In the genomic region with DNA sequence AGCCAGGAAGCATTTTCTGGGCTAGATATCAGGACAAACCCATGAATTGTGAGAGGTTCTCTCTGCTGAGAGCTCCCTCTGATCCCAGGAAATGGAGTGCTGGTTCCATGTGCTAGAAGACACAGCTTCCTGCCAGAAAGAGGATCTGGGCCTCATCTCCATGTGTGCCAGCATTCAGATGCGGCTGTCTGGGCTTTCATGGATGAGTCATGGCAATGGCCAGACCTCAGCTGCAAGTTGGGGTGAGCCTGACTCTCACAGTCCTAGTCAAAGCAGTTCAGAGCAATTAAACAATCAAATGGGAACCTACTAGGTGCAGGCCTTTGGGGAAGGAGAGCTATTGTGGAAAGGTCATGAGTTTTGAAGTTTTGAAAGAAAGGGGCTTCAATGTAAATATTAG, we compare ENCODE assay signal across 1 cellular context.
TF ChIP-seq lines count a peak whose summit lies in the region.

No MANE protein-coding gene starts in this region.

TF ChIP-seq in K562, 482 proteins besides CTCF, POLR2A, EP300 and RAD21 (continued from another document):
- TF ChIP-seq, protein P1, sequence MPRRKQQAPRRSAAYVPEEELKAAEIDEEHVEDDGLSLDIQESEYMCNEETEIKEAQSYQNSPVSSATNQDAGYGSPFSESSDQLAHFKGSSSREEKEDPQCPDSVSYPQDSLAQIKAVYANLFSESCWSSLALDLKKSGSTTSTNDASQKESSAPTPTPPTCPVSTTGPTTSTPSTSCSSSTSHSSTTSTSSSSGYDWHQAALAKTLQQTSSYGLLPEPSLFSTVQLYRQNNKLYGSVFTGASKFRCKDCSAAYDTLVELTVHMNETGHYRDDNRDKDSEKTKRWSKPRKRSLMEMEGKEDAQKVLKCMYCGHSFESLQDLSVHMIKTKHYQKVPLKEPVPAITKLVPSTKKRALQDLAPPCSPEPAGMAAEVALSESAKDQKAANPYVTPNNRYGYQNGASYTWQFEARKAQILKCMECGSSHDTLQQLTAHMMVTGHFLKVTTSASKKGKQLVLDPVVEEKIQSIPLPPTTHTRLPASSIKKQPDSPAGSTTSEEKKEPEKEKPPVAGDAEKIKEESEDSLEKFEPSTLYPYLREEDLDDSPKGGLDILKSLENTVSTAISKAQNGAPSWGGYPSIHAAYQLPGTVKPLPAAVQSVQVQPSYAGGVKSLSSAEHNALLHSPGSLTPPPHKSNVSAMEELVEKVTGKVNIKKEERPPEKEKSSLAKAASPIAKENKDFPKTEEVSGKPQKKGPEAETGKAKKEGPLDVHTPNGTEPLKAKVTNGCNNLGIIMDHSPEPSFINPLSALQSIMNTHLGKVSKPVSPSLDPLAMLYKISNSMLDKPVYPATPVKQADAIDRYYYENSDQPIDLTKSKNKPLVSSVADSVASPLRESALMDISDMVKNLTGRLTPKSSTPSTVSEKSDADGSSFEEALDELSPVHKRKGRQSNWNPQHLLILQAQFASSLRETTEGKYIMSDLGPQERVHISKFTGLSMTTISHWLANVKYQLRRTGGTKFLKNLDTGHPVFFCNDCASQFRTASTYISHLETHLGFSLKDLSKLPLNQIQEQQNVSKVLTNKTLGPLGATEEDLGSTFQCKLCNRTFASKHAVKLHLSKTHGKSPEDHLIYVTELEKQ (CRISPR knock-in tag; IDR thresholded peaks at IDR 0.05): peak; percentile 17; the same call in 1 of the 2 replicates
- TF ChIP-seq ZNF140 (CRISPR knock-in tag; IDR thresholded peaks at IDR 0.05) (no peak), GATA2 (CRISPR knock-in tag; IDR thresholded peaks at IDR 0.05) (no peak), HIVEP1 (CRISPR knock-in tag; IDR thresholded peaks at IDR 0.05) (no peak), NFE2L1 (tag; IDR thresholded peaks at IDR 0.05; ENCODE audit: borderline replicate concordance, low read depth) (no peak; the same call in 1 of the 2 replicates), ZNF589 (CRISPR knock-in tag; IDR thresholded peaks at IDR 0.05; ENCODE audit: low read depth) (peak; percentile 40; the same call in 1 of the 2 replicates), SMARCC2 (IDR thresholded peaks at IDR 0.05; ENCODE audit: low read depth) (0 out of 2 replicates have a peak, but pooled peaks have one; percentile 18)
- TF ChIP-seq, protein P2, sequence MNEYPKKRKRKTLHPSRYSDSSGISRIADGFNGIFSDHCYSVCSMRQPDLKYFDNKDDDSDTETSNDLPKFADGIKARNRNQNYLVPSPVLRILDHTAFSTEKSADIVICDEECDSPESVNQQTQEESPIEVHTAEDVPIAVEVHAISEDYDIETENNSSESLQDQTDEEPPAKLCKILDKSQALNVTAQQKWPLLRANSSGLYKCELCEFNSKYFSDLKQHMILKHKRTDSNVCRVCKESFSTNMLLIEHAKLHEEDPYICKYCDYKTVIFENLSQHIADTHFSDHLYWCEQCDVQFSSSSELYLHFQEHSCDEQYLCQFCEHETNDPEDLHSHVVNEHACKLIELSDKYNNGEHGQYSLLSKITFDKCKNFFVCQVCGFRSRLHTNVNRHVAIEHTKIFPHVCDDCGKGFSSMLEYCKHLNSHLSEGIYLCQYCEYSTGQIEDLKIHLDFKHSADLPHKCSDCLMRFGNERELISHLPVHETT (CRISPR knock-in tag; conservative IDR thresholded peaks at IDR 0.05 in 1 of 2, IDR thresholded peaks at IDR 0.05 in 1 of 2): peak in 1 of 2 experiments; percentile 57; a peak in 1 of 4 replicates
TF ChIP-seq in K562: peak in this region for 57.
